ENCODE assay signal across 1 cellular context in genomic region chr15:82045179-82045891, GRCh38.
TF ChIP-seq lines count a peak whose summit lies in the region.

No MANE protein-coding gene starts in this region.

TF ChIP-seq in K562, 482 proteins besides CTCF, POLR2A, EP300 and RAD21 (continued from another document and continues in another):
- TF ChIP-seq CUX1 (CRISPR knock-in tag; IDR thresholded peaks at IDR 0.05): no peak
- no peak for TF ChIP-seq TRIM25 (IDR thresholded peaks at IDR 0.05; ENCODE audit: borderline replicate concordance)
- no peak for TF ChIP-seq MITF (IDR thresholded peaks at IDR 0.05)
- TF ChIP-seq ARID4B (CRISPR knock-in tag; IDR thresholded peaks at IDR 0.05): peak; percentile 76; the same call in 1 of the 2 replicates
- TF ChIP-seq ELK1 (CRISPR knock-in tag; IDR thresholded peaks at IDR 0.05): no peak
- no peak for TF ChIP-seq HOMEZ (CRISPR knock-in tag; IDR thresholded peaks at IDR 0.05)
- TF ChIP-seq ZNF398 (CRISPR knock-in tag; IDR thresholded peaks at IDR 0.05): no peak
- TF ChIP-seq MEF2D (tag; conservative IDR thresholded peaks at IDR 0.05; ENCODE audit: low read depth): no peak
- no peak for TF ChIP-seq BCOR (IDR thresholded peaks at IDR 0.05)
- no peak for TF ChIP-seq DDX20 (tag; IDR thresholded peaks at IDR 0.05; ENCODE audit: low read depth)
- TF ChIP-seq ZNF778 (CRISPR knock-in tag; IDR thresholded peaks at IDR 0.05): no peak
- TF ChIP-seq ESRRA (IDR thresholded peaks at IDR 0.05; ENCODE audit: borderline replicate concordance, low read depth): 0 out of 2 replicates have a peak, but pooled peaks have one; percentile 14
- TF ChIP-seq STAT5A (IDR thresholded peaks at IDR 0.05; ENCODE audit: borderline replicate concordance, low read length): no peak
- no peak for TF ChIP-seq NCOA6 (IDR thresholded peaks at IDR 0.05)
- TF ChIP-seq ZNF431 (CRISPR knock-in tag; IDR thresholded peaks at IDR 0.05): 0 out of 2 replicates have a peak, but pooled peaks have one; percentile 12
- no peak for TF ChIP-seq IRF1 (CRISPR knock-in tag; IDR thresholded peaks at IDR 0.05; ENCODE audit: borderline replicate concordance)
- no peak for TF ChIP-seq RHOXF2B (CRISPR knock-in tag; conservative IDR thresholded peaks at IDR 0.05)
- no peak for TF ChIP-seq NR2F6 (CRISPR knock-in tag; IDR thresholded peaks at IDR 0.05)
- 0 out of 2 replicates have a peak, but pooled peaks have one; percentile 35 for TF ChIP-seq CREM (IDR thresholded peaks at IDR 0.05; ENCODE audit: low read depth)
- TF ChIP-seq C11orf30 (IDR thresholded peaks at IDR 0.05; ENCODE audit: low read depth): no peak
- TF ChIP-seq VEZF1 (CRISPR knock-in tag; IDR thresholded peaks at IDR 0.05): no peak
- no peak for TF ChIP-seq MYBL2 (IDR thresholded peaks at IDR 0.05; ENCODE audit: low read depth)
- TF ChIP-seq MYBL2 (CRISPR knock-in tag; IDR thresholded peaks at IDR 0.05; ENCODE audit: borderline replicate concordance): no peak
- TF ChIP-seq ZBTB12 (CRISPR knock-in tag; IDR thresholded peaks at IDR 0.05): no peak
- TF ChIP-seq ELF2 (CRISPR knock-in tag; IDR thresholded peaks at IDR 0.05): no peak
- no peak for TF ChIP-seq SFPQ (IDR thresholded peaks at IDR 0.05; ENCODE audit: low read depth, low read length)
- no peak for TF ChIP-seq NFATC3 (IDR thresholded peaks at IDR 0.05)
- TF ChIP-seq DMBX1 (CRISPR knock-in tag; IDR thresholded peaks at IDR 0.05; ENCODE audit: borderline replicate concordance): no peak
- no peak for TF ChIP-seq SMAD3 (CRISPR knock-in tag; conservative IDR thresholded peaks at IDR 0.05)
- no peak for TF ChIP-seq GTF2E2 (tag; IDR thresholded peaks at IDR 0.05)
- 0 out of 2 replicates have a peak, but pooled peaks have one; percentile 74 for TF ChIP-seq ZNF263 (CRISPR knock-in tag; IDR thresholded peaks at IDR 0.05; ENCODE audit: borderline replicate concordance)
- no peak for TF ChIP-seq BRF1 (IDR thresholded peaks at IDR 0.05; ENCODE audit: borderline replicate concordance, extremely low read depth, insufficient read length)
